8 cellular contexts compared by ENCODE assay signal in the genomic region with DNA sequence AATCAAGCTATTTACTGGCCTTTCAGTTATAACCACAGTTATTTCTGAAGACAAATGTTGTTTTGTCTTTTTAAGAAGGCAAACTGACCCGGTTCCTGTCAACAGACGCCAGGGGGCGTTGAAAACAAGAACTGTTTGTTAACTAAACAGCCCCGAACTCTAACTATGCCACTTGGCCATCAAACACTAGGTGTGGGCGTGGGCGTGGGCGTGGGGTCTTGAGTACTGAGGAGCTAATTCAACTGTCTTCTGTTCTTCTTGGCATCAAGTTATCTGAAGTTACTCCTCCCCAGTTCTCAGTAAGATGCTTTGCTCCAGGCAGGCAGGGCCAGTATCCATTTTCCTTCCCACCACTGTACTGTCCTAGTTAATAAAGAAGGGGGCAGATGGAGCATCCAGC.
DNase-seq lines count a peak whose midpoint lies in the region; ATAC-seq, FAIRE-seq and TF ChIP-seq lines count a peak whose summit lies in the region.

No MANE protein-coding gene starts in this region.

- H3K27ac Mint-ChIP-seq in natural killer cell treated with Interleukin-12 subunit alpha and Interleukin-12 subunit beta and Interleukin-15 and Interleukin-18, amount 100 ng/mL, for 72 hours, result no peak overlapping the region

- no peak overlapping the region for H3K27ac ChIP-seq in stomach

- ATAC-seq in natural killer cell treated with Interleukin-12 subunit alpha and Interleukin-12 subunit beta and Interleukin-15 and Interleukin-18, amount 100 ng/mL, for 72 hours, result no peak

- H3K4me1 Mint-ChIP-seq in natural killer cell treated with Interleukin-12 subunit alpha and Interleukin-12 subunit beta and Interleukin-15 and Interleukin-18, amount 100 ng/mL, for 72 hours (ENCODE audit: low read depth in 2 of 2), result no peaks in the 10 kb centered on the region

- no peaks in the 10 kb centered on the region for H3K36me3 Mint-ChIP-seq in natural killer cell treated with Interleukin-12 subunit alpha and Interleukin-12 subunit beta and Interleukin-15 and Interleukin-18, amount 100 ng/mL, for 72 hours

- TF ChIP-seq CTCF in epithelial cell of esophagus (IDR thresholded peaks at IDR 0.05; ENCODE audit: insufficient read depth, low read depth, low read length, missing control alignments) (peak; percentile 74), stomach (IDR thresholded peaks at IDR 0.05) (peak in 4 of 7 experiments; percentile 16 to 28 (median 25))

- no peak overlapping the region for H3K4me3 ChIP-seq in epithelial cell of esophagus (ENCODE audit: low read length)
- no peak overlapping the region for H3K4me3 ChIP-seq in stomach

- no peak for TF ChIP-seq POLR2A in GM12892 (IDR thresholded peaks at IDR 0.05; ENCODE audit: low read depth, low read length)
- no peak for TF ChIP-seq POLR2A in stomach (IDR thresholded peaks at IDR 0.05)

- H3K9me3 Mint-ChIP-seq in natural killer cell treated with Interleukin-12 subunit alpha and Interleukin-12 subunit beta and Interleukin-15 and Interleukin-18, amount 100 ng/mL, for 72 hours, result no peaks in the 10 kb centered on the region

- intact Hi-C loops in stomach (cut with DNase I; ENCODE audit: low total_unique reads), result no loop called here

- peak; percentile 51 for DNase-seq in A172 (ENCODE audit: low spot score)
- DNase-seq in GM12892 (ENCODE audit: insufficient read length), result peak; percentile 19
- DNase-seq in NCI-H526 (lab: John Stamatoyannopoulos, UW), result peak; percentile 70 to 90
- peak; percentile 28 to 33 for DNase-seq in activated CD8-positive, alpha-beta memory T cell treated with anti-CD3 and anti-CD28 coated beads for 4 hours (ENCODE audit: low read depth in 2 of 2)
- DNase-seq in epithelial cell of esophagus (ENCODE audit: low read depth), result peak; percentile 64
- peak; percentile 63 for DNase-seq in natural killer cell treated with Interleukin-12 subunit alpha and Interleukin-12 subunit beta and Interleukin-15 and Interleukin-18, amount 100 ng/mL, for 72 hours (ENCODE audit: low spot score)
- DNase-seq in stomach, result peak; percentile 34
- no peak for DNase-seq in hepatic stellate cell (ENCODE audit: low spot score)

- no peaks in the 10 kb centered on the region for H3K4me1 ChIP-seq in stomach

- no peaks in the 10 kb centered on the region for H3K36me3 ChIP-seq in stomach

- no peaks in the 10 kb centered on the region for H3K9me3 ChIP-seq in stomach

- H3K27me3 Mint-ChIP-seq in natural killer cell treated with Interleukin-12 subunit alpha and Interleukin-12 subunit beta and Interleukin-15 and Interleukin-18, amount 100 ng/mL, for 72 hours, result no peaks in the 10 kb centered on the region

- no peaks in the 10 kb centered on the region for H3K27me3 ChIP-seq in stomach

- H3K4me3 Mint-ChIP-seq in natural killer cell treated with Interleukin-12 subunit alpha and Interleukin-12 subunit beta and Interleukin-15 and Interleukin-18, amount 100 ng/mL, for 72 hours, result no peak overlapping the region

- peak; percentile 93 for FAIRE-seq in GM12892 (lab: Jason Lieb, UNC)

- WGBS in stomach, 5 donors, result 4 to 14% (median 9%) methylated on average over 7 of the region's 7 CpGs

- TF ChIP-seq EP300 in stomach (IDR thresholded peaks at IDR 0.05), result no peak
